19 cellular contexts compared by ENCODE assay signal in the genomic region with DNA sequence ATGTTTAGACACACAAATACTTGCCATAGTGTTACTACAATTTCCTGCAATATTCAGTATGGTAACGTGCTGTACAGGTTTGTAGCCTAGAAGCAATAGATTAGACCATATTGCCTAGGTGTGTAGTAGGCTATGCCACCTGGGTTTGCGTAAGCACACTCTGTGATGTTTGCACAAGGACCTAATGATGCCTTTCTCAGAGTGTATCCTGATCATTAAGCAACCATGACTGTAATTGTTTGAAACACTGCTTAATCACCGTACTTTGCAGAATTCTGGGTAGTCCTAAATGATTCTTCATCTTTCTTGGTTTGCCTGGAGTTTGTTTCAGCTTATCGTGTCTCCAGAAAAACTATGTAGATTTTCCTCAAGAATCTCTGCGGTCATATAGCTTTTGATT. TPM values are rescaled to one million over a fixed set of nuclear protein-coding genes. Genes with fewer than 3 reads are reported as not detected.
DNase-seq lines count a peak whose midpoint lies in the region; ATAC-seq and TF ChIP-seq lines count a peak whose summit lies in the region.
"Had no signal": no experiment of that assay in that cellular context is flagged by ENCODE, and none has a peak within 500 bp of the region (broad histone marks: within the 10 kb centered on the region; RNA-seq: fewer than 3 reads in every experiment).

No MANE protein-coding gene starts in this region.

- no peaks in the 10 kb centered on the region for H4K20me1 ChIP-seq in OCI-LY7 (ENCODE audit: insufficient read depth, low read length)

- CTCF ChIA-PET in OCI-LY7 (lab: Charles Lee; ENCODE audit: unreplicated experiment): no interaction called here

- H3K4me3 ChIP-seq in stomach (no peak overlapping the region), OCI-LY7 (ENCODE audit: low read depth, low read length, poor library complexity, severe bottlenecking) (no peak overlapping the region)

- 28 to 50% (median 38%) methylated on average over 5 of the region's 5 CpGs for WGBS in stomach, 5 donors

- no peaks in the 10 kb centered on the region for H3K27me3 ChIP-seq in stomach

- H3K4me1 ChIP-seq in stomach (peaks cover 6 to 31% (median 10%) of the 10 kb centered on the region in 4 donors), OCI-LY7 (ENCODE audit: insufficient read depth, low read length, poor library complexity, severe bottlenecking) (peaks cover 11% of the 10 kb centered on the region)

- POLR2A ChIA-PET in OCI-LY7 (lab: Charles Lee): interaction anchor here (2.4 kb wide), 1 partner anchor 10 kb away, joined by 7 read pairs; no protein-coding TSS in a partner anchor

- H3K36me3 ChIP-seq in stomach: no peaks in the 10 kb centered on the region
- no peaks in the 10 kb centered on the region for H3K36me3 ChIP-seq in OCI-LY7 (ENCODE audit: insufficient read depth, low read length)

- no peak overlapping the region for H2AFZ ChIP-seq in OCI-LY7 (ENCODE audit: low read length)

- no peak for TF ChIP-seq POLR2A in stomach (IDR thresholded peaks at IDR 0.05)

- no peaks in the 10 kb centered on the region for H3K79me2 ChIP-seq in OCI-LY7 (ENCODE audit: insufficient read depth, low read depth, low read length)

- H3K4me2 ChIP-seq in OCI-LY7 (ENCODE audit: low read length): no peak overlapping the region

- no TSS peak for BruUV-seq in OCI-LY7 (replicated peaks; lab: Mats Ljungman, UMichigan)

- H3K27ac ChIP-seq in stomach (peak overlapping the region in 4 of 5 donors; percentile 14 to 65 (median 27)), OCI-LY7 (ENCODE audit: low read depth, low read length, poor library complexity, severe bottlenecking) (no peak overlapping the region)
- H3K27ac ChIP-seq: RWPE1 had no signal

- DNase-seq in NCI-H1417 treated with DMSO at 0.1 percent for 48 hours (lab: John Stamatoyannopoulos, UW) (peak; percentile 84), NCI-H748 treated with DMSO at 0.1 percent for 48 hours (lab: John Stamatoyannopoulos, UW) (peak; percentile 84), stomach (no peak), OCI-LY7 (ENCODE audit: low spot score) (no peak), MV-4-11 (lab: John Stamatoyannopoulos, UW) (no peak)
- DNase-seq in effector CD4-positive, alpha-beta T cell: no peak
- DNase-seq: CD8-positive, alpha-beta memory T cell; foreskin fibroblast; H7; Kasumi-1; NCI-H1092 treated with DMSO at 0.1 percent for 48 hours; NCI-H345; retina; stimulated activated CD4-positive, alpha-beta T cell treated with anti-CD3 and anti-CD28 coated beads, Interleukin-4, amount 100 ng/mL, for 4 hours; T-helper 9 cell had no signal

- no peak for TF ChIP-seq EP300 in stomach (IDR thresholded peaks at IDR 0.05)

- ATAC-seq in esophagus mucosa: peak; percentile 81
- ATAC-seq: activated CD4-positive, CD25-positive, alpha-beta regulatory T cell treated with anti-CD3 and anti-CD28 coated beads, Interleukin-2, amount 50 U/mL, for 24 hours; activated naive CD4-positive, alpha-beta T cell treated with anti-CD3 and anti-CD28 coated beads, Interleukin-2, amount 50 U/mL, for 72 hours had no signal

- H3K9me3 ChIP-seq in stomach: no peaks in the 10 kb centered on the region
- H3K9me3 ChIP-seq in OCI-LY7 (ENCODE audit: low read length): no peaks in the 10 kb centered on the region

- TF ChIP-seq CTCF in stomach (IDR thresholded peaks at IDR 0.05) (no peak), OCI-LY7 (conservative IDR thresholded peaks at IDR 0.05; ENCODE audit: low read length) (no peak)

- intact Hi-C loops in stomach (cut with DNase I; ENCODE audit: low total_unique reads) (no loop called here), OCI-LY7 (cut with micrococcal nuclease; ENCODE audit: unreplicated experiment) (no loop called here)

- no peaks in the 10 kb centered on the region for H3K9me2 ChIP-seq in OCI-LY7 (ENCODE audit: insufficient read depth, low read length)

RNA-seq across cellular contexts. Expression of gene TCP11L2, which starts 11.2 kb away (rescaled TPM):
- total RNA-seq in esophagus mucosa (35.3 TPM), stomach (10 to 100 TPM in 4 of 5 donors, under 1 TPM in 1; 0.29 to 57.5 (median 32.1) TPM), OCI-LY7 (2022) (9.8 and 10.4 TPM in 2 replicates)
- polyA plus RNA-seq in stomach: 1 to 10 TPM; 2.3 to 7.5 (median 5.0) TPM
- 1.2 and 1.8 TPM in 2 replicates for total RNA-seq in OCI-LY7 (2014; rRNA removed; shearing (Covaris generic))

RNA-seq across cellular contexts. Expression of gene CKAP4, which starts 43.5 kb away (rescaled TPM):
- total RNA-seq in esophagus mucosa (87.3 TPM), stomach (10 to 100 TPM; 36.2 to 98.7 (median 71.0) TPM), OCI-LY7 (2022) (31.9 and 40.5 TPM in 2 replicates)
- 10 to 100 TPM; 13.7 to 27.3 (median 20.6) TPM for polyA plus RNA-seq in stomach
- 17.5 and 18.9 TPM in 2 replicates for total RNA-seq in OCI-LY7 (2014; rRNA removed; shearing (Covaris generic))

Comparison
In these comparisons a context has a peak if more than half of its experiments do, and no peak if none do; other contexts are left out.
1. DNase-seq: peak in NCI-H1417 treated with DMSO at 0.1 percent for 48 hours (single experiment) and NCI-H748 treated with DMSO at 0.1 percent for 48 hours (single experiment); none in stomach (single experiment), OCI-LY7 (single experiment), effector CD4-positive, alpha-beta T cell (single experiment) and MV-4-11 (single experiment).